In the genomic region with DNA sequence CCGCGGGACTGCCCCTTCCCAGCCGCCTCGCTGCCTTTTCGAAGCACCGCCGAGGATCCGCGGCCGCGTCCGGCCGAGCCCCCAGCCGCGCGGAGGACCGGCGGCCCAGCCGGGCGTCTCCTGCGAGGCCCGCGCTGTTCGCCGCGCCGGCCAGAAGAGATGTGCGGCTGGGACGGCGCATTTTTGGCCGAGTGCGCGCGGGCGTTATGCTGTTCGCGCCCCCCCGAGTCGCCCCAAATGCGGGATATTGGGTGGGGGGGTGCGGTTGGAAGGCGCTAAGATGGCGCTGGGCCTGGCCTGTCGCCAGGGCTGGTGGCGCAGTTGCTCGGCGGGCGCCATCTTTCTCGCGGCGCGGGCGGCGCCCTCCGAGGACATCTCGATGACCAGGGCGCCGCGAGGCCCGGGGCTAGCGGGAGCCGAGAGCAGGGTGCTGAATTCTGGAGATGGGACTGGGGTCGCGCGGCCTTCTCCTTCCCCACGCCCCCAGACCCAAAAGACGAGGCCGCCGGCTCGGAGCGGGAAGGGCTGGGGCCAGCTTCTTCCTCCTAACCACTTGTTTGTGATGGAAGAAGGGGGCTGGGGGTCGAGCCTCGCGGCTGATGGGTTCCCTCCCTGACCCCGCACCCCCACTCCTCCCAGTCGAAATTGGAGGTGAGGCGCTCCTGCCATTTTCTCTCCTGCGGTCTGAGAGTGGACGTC, we compare ENCODE assay signal across 8 cellular contexts. TPM values are rescaled to one million over a fixed set of nuclear protein-coding genes. Genes with fewer than 3 reads are reported as not detected.
DNase-seq lines count a peak whose midpoint lies in the region; ATAC-seq and TF ChIP-seq lines count a peak whose summit lies in the region.

No MANE protein-coding gene starts in this region.

- H3K27me3 ChIP-seq in neural cell (ENCODE audit: insufficient read depth, low read depth, low read length), result no peaks in the 10 kb centered on the region

- H3F3A ChIP-seq in neural cell (ENCODE audit: insufficient read depth, low read length, poor library complexity, severe bottlenecking), result no peaks in the 10 kb centered on the region

- H3K79me2 ChIP-seq in neural cell (replicated peaks; ENCODE audit: insufficient read depth, low read length), result peaks cover 52% of the 10 kb centered on the region

- H2AFZ ChIP-seq in neural cell (ENCODE audit: low read depth, low read length), result peak overlapping the region; percentile 57

- H3K27ac Mint-ChIP-seq in activated T-helper 2 cell treated with anti-CD3 and anti-CD28 coated beads, Interferon-gamma antibody, Interleukin-2, Interleukin-4, amounts not matched to agents 10 μg/mL and 5 μg/mL and 100 μg/mL, durations not matched to agents 14 hours and 24 hours and 36 hours, result peak overlapping the region; percentile 98
- peak overlapping the region; percentile 99 to 100 for H3K27ac Mint-ChIP-seq in stimulated activated naive CD8-positive, alpha-beta T cell treated with anti-CD3 and anti-CD28 coated beads, Interleukin-15, amount 100 ng/mL, for 72 hours

- no peaks in the 10 kb centered on the region for H3K9me3 Mint-ChIP-seq in activated T-helper 2 cell treated with anti-CD3 and anti-CD28 coated beads, Interferon-gamma antibody, Interleukin-2, Interleukin-4, amounts not matched to agents 10 μg/mL and 5 μg/mL and 100 μg/mL, durations not matched to agents 14 hours and 24 hours and 36 hours
- no peaks in the 10 kb centered on the region for H3K9me3 Mint-ChIP-seq in stimulated activated naive CD8-positive, alpha-beta T cell treated with anti-CD3 and anti-CD28 coated beads, Interleukin-15, amount 100 ng/mL, for 72 hours

- no peaks in the 10 kb centered on the region for H3K9me3 ChIP-seq in neural cell (ENCODE audit: low read length)

- intact Hi-C loops in activated T-helper 2 cell treated with anti-CD3 and anti-CD28 coated beads, Interferon-gamma antibody, Interleukin-2, Interleukin-4, amounts not matched to agents 10 μg/mL and 5 μg/mL and 100 μg/mL, durations not matched to agents 14 hours and 24 hours and 36 hours (cut with micrococcal nuclease), result loop anchor here (1.0 to 5.0 kb wide), 3 partner anchors 12 to 389 kb away; a partner anchor contains a TSS

- peaks cover 31% of the 10 kb centered on the region for H3K4me1 Mint-ChIP-seq in activated T-helper 2 cell treated with anti-CD3 and anti-CD28 coated beads, Interferon-gamma antibody, Interleukin-2, Interleukin-4, amounts not matched to agents 10 μg/mL and 5 μg/mL and 100 μg/mL, durations not matched to agents 14 hours and 24 hours and 36 hours (ENCODE audit: low read depth)
- H3K4me1 Mint-ChIP-seq in stimulated activated naive CD8-positive, alpha-beta T cell treated with anti-CD3 and anti-CD28 coated beads, Interleukin-15, amount 100 ng/mL, for 72 hours, result peaks cover 28% of the 10 kb centered on the region

- H3K27ac ChIP-seq in neural cell (ENCODE audit: low read length), result peak overlapping the region; percentile 98

- H3K36me3 Mint-ChIP-seq in activated T-helper 2 cell treated with anti-CD3 and anti-CD28 coated beads, Interferon-gamma antibody, Interleukin-2, Interleukin-4, amounts not matched to agents 10 μg/mL and 5 μg/mL and 100 μg/mL, durations not matched to agents 14 hours and 24 hours and 36 hours (ENCODE audit: low read depth), result peaks cover 17% of the 10 kb centered on the region

- no peaks in the 10 kb centered on the region for H3K9me2 ChIP-seq in neural cell (ENCODE audit: insufficient read depth, low read length)

- H3K27me3 Mint-ChIP-seq in activated T-helper 2 cell treated with anti-CD3 and anti-CD28 coated beads, Interferon-gamma antibody, Interleukin-2, Interleukin-4, amounts not matched to agents 10 μg/mL and 5 μg/mL and 100 μg/mL, durations not matched to agents 14 hours and 24 hours and 36 hours (ENCODE audit: low read depth), result no peaks in the 10 kb centered on the region
- H3K27me3 Mint-ChIP-seq in stimulated activated naive CD8-positive, alpha-beta T cell treated with anti-CD3 and anti-CD28 coated beads, Interleukin-15, amount 100 ng/mL, for 72 hours, result no peaks in the 10 kb centered on the region

- TF ChIP-seq RAD21 in neural cell (conservative IDR thresholded peaks at IDR 0.05), result no peak

- H3K4me3 Mint-ChIP-seq in activated T-helper 2 cell treated with anti-CD3 and anti-CD28 coated beads, Interferon-gamma antibody, Interleukin-2, Interleukin-4, amounts not matched to agents 10 μg/mL and 5 μg/mL and 100 μg/mL, durations not matched to agents 14 hours and 24 hours and 36 hours (ENCODE audit: low read depth), result peak overlapping the region; percentile 95
- H3K4me3 Mint-ChIP-seq in stimulated activated naive CD8-positive, alpha-beta T cell treated with anti-CD3 and anti-CD28 coated beads, Interleukin-15, amount 100 ng/mL, for 72 hours, result peak overlapping the region in 1 of 2 donors; percentile 82

- peak; percentile 75 for ATAC-seq in stimulated activated naive CD8-positive, alpha-beta T cell treated with anti-CD3 and anti-CD28 coated beads, Interleukin-15, amount 100 ng/mL, for 72 hours

- no peak for TF ChIP-seq EP300 in neural cell (conservative IDR thresholded peaks at IDR 0.05; ENCODE audit: poor library complexity, severe bottlenecking)

- peak overlapping the region; percentile 100 for H3K9ac ChIP-seq in neural cell (ENCODE audit: low read length)

- peak overlapping the region; percentile 88 for H3K4me2 ChIP-seq in neural cell (ENCODE audit: low read length)

- no peak for TF ChIP-seq CTCF in fibroblast of villous mesenchyme (IDR thresholded peaks at IDR 0.05; ENCODE audit: insufficient read depth, low read depth, low read length)
- no peak for TF ChIP-seq CTCF in neural cell (IDR thresholded peaks at IDR 0.05; ENCODE audit: poor library complexity, severe bottlenecking)

- H4K20me1 ChIP-seq in neural cell (ENCODE audit: insufficient read depth), result no peaks in the 10 kb centered on the region

- DNase-seq in SIG-M5 treated with dmso at 0.1 percent for 504 hours (lab: John Stamatoyannopoulos, UW; ENCODE audit: unreplicated experiment), result peak; percentile 35
- DNase-seq in SIG-M5 (lab: John Stamatoyannopoulos, UW), result no peak
- peak; percentile 67 for DNase-seq in HT-29 (ENCODE audit: low spot score)
- peak; percentile 66 for DNase-seq in RKO (ENCODE audit: low spot score)
- DNase-seq in activated T-helper 2 cell treated with anti-CD3 and anti-CD28 coated beads, Interferon-gamma antibody, Interleukin-2, Interleukin-4, amounts not matched to agents 10 μg/mL and 5 μg/mL and 100 μg/mL, durations not matched to agents 14 hours and 24 hours and 36 hours (ENCODE audit: low spot score), result peak; percentile 66
- peak; percentile 66 for DNase-seq in fibroblast of villous mesenchyme (ENCODE audit: low read depth)
- DNase-seq in stimulated activated naive CD8-positive, alpha-beta T cell treated with anti-CD3 and anti-CD28 coated beads, Interleukin-15, amount 100 ng/mL, for 72 hours, result peak; percentile 82 to 86

- H3K4me3 ChIP-seq in fibroblast of villous mesenchyme (ENCODE audit: low read depth, low read length) (peak overlapping the region; percentile 89), neural cell (ENCODE audit: low read length) (peak overlapping the region; percentile 93)

- no peaks in the 10 kb centered on the region for H3K36me3 ChIP-seq in neural cell (ENCODE audit: insufficient read depth, low read length)

TF ChIP-seq in neural cell, 6 proteins besides CTCF, POLR2A, EP300 and RAD21:
- TF ChIP-seq POLR2AphosphoS5 (IDR thresholded peaks at IDR 0.05) (peak; percentile 22), EZH2 (IDR thresholded peaks at IDR 0.05; ENCODE audit: borderline replicate concordance, insufficient read depth, low read length, poor library complexity, severe bottlenecking) (no peak), MXI1 (conservative IDR thresholded peaks at IDR 0.05; ENCODE audit: poor library complexity, severe bottlenecking) (peak; percentile 38), SMC3 (conservative IDR thresholded peaks at IDR 0.05; ENCODE audit: poor library complexity) (no peak)
- TF ChIP-seq, protein P1, sequence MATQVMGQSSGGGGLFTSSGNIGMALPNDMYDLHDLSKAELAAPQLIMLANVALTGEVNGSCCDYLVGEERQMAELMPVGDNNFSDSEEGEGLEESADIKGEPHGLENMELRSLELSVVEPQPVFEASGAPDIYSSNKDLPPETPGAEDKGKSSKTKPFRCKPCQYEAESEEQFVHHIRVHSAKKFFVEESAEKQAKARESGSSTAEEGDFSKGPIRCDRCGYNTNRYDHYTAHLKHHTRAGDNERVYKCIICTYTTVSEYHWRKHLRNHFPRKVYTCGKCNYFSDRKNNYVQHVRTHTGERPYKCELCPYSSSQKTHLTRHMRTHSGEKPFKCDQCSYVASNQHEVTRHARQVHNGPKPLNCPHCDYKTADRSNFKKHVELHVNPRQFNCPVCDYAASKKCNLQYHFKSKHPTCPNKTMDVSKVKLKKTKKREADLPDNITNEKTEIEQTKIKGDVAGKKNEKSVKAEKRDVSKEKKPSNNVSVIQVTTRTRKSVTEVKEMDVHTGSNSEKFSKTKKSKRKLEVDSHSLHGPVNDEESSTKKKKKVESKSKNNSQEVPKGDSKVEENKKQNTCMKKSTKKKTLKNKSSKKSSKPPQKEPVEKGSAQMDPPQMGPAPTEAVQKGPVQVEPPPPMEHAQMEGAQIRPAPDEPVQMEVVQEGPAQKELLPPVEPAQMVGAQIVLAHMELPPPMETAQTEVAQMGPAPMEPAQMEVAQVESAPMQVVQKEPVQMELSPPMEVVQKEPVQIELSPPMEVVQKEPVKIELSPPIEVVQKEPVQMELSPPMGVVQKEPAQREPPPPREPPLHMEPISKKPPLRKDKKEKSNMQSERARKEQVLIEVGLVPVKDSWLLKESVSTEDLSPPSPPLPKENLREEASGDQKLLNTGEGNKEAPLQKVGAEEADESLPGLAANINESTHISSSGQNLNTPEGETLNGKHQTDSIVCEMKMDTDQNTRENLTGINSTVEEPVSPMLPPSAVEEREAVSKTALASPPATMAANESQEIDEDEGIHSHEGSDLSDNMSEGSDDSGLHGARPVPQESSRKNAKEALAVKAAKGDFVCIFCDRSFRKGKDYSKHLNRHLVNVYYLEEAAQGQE (IDR thresholded peaks at IDR 0.05; ENCODE audit: borderline replicate concordance), result peak; percentile 91

RNA-seq across cellular contexts. Expression of a gene that starts 1.5 kb away (rescaled TPM):
- 3.6 and 3.9 TPM in 2 replicates for total RNA-seq in HT-29 (2014; rRNA removed; shearing (Covaris generic))
- total RNA-seq in activated T-helper 2 cell treated with anti-CD3 and anti-CD28 coated beads, Interferon-gamma antibody, Interleukin-2, Interleukin-4, amounts not matched to agents 10 μg/mL and 5 μg/mL and 100 μg/mL, durations not matched to agents 14 hours and 24 hours and 36 hours, result 14.2 and 14.4 TPM in 2 replicates
- 4.5 and 5.6 TPM in 2 replicates for total RNA-seq in fibroblast of villous mesenchyme
- polyA plus RNA-seq in neural cell, result 6.7 and 8.2 TPM in 2 replicates
- polyA minus RNA-seq in neural cell, result 27.8 and 34.5 TPM in 2 replicates

RNA-seq across cellular contexts. Expression of a gene that starts 37.4 kb away (rescaled TPM):
- 34.5 and 38.7 TPM in 2 replicates for total RNA-seq in HT-29 (2014; rRNA removed; shearing (Covaris generic))
- total RNA-seq in activated T-helper 2 cell treated with anti-CD3 and anti-CD28 coated beads, Interferon-gamma antibody, Interleukin-2, Interleukin-4, amounts not matched to agents 10 μg/mL and 5 μg/mL and 100 μg/mL, durations not matched to agents 14 hours and 24 hours and 36 hours, result 17.7 and 19.5 TPM in 2 replicates
- total RNA-seq in fibroblast of villous mesenchyme, result 38.7 and 42.3 TPM in 2 replicates
- 112 and 125 TPM in 2 replicates for polyA plus RNA-seq in neural cell
- 97.4 and 111 TPM in 2 replicates for polyA minus RNA-seq in neural cell
